In the genomic region with DNA sequence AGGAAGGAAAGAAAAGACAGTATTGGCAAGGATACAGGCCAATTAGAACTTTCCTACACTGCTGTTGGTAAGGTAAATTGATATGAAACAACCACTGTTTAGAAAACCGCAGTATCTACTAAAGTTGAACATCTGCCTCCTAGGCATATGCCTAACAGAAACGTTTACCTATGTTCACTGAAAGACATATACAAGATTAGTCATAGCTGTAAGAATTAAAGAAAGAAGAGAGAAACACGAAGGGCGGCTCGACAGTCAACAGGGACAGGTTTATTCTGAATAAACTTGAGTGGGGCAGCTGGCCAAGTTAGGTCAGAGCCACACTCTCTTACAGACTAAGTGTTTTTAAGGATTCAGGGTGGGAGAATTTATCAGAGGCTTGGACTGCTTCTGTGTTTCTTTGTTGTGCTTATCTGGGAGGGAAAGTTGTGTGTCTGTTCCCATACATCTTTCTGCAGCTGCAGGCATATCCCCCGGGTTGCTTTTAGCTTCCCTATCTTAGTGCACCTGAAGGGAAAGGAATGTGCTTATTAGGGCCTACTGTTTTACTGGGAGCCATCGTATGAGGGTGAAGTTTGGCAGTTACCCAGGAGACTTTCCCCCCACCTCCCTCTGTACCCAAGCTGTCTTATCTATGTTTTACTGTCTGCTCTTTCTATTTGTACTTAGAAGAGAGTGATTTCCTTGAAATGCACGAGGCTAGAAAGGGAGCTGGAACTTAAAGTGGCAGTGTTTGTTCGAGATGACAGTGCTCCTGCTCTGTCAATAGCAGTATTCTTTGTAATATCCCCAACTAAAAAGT, we compare ENCODE assay signal across 22 cellular contexts. TPM values are rescaled to one million over a fixed set of nuclear protein-coding genes. Genes with fewer than 3 reads are reported as not detected.
DNase-seq lines count a peak whose midpoint lies in the region; ATAC-seq and TF ChIP-seq lines count a peak whose summit lies in the region.
"Had no signal": no experiment of that assay in that cellular context is flagged by ENCODE, and none has a peak within 500 bp of the region (broad histone marks: within the 10 kb centered on the region; RNA-seq: fewer than 3 reads in every experiment).

No MANE protein-coding gene starts in this region.

- H2BK12ac ChIP-seq in H9 (ENCODE audit: insufficient read length, low read depth, low read length): no peak overlapping the region

- no peak overlapping the region for H2BK15ac ChIP-seq in H9 (ENCODE audit: low read depth, low read length)

- H3K4me1 Mint-ChIP-seq in H9: peaks cover 28 to 29% of the 10 kb centered on the region in 2 experiments
- H3K4me1 Mint-ChIP-seq in stimulated activated memory B cell treated with anti-CD40 and anti-IgM and Interleukin-4, amounts not matched to agents 10 μg/mL and 1 μg/mL and 100 μg/mL, for 72 hours: no peaks in the 10 kb centered on the region
- H3K4me1 Mint-ChIP-seq: activated CD4-positive, alpha-beta memory T cell treated with anti-CD3 and anti-CD28 coated beads, Interleukin-2, amount 10 ng/mL, durations not matched to agents 7 days and 5 days; T-cell had no signal

- no peak overlapping the region for H3K14ac ChIP-seq in H9 (ENCODE audit: insufficient read depth, low read length)

- no peaks in the 10 kb centered on the region for H4K20me1 ChIP-seq in H9 (ENCODE audit: control insufficient read depth, insufficient read depth, insufficient read length)

- no peak overlapping the region for H3K4me2 ChIP-seq in H9 (ENCODE audit: insufficient read depth, insufficient read length, low read length)

- H3K23me2 ChIP-seq in H9 (ENCODE audit: insufficient read length, low read depth, low read length, poor library complexity, severe bottlenecking): no peaks in the 10 kb centered on the region

- H4K91ac ChIP-seq in H9 (ENCODE audit: insufficient read length, low read depth, low read length): no peak overlapping the region

- H2AFZ ChIP-seq in H9 (ENCODE audit: low read length): no peak overlapping the region

- no peaks in the 10 kb centered on the region for H3K9me3 ChIP-seq in H9 (ENCODE audit: control insufficient read depth, low read depth, low read length)

- no peak overlapping the region for H2BK5ac ChIP-seq in H9 (ENCODE audit: insufficient read length, low read length)

- no peak overlapping the region for H2AK5ac ChIP-seq in H9 (ENCODE audit: insufficient read length, low read length)

- ATAC-seq in left lobe of liver (peak; percentile 73), GM18505 (IDR thresholded peaks at IDR 0.05; ENCODE audit: unreplicated experiment) (no peak), GM21381 (IDR thresholded peaks at IDR 0.05; ENCODE audit: unreplicated experiment) (no peak), HG02678 (IDR thresholded peaks at IDR 0.05; ENCODE audit: unreplicated experiment) (no peak)
- no peak for ATAC-seq in stimulated activated memory B cell treated with anti-CD40 and anti-IgM and Interleukin-4, amounts not matched to agents 10 μg/mL and 1 μg/mL and 100 μg/mL, for 72 hours
- ATAC-seq: T-cell had no signal

- H3K79me1 ChIP-seq in H9 (ENCODE audit: insufficient read depth, low read depth, low read length, poor library complexity, severe bottlenecking): no peaks in the 10 kb centered on the region

- DNase-seq in H9: no peak
- no peak for DNase-seq in left lobe of liver (ENCODE audit: low spot score)
- DNase-seq: activated CD4-positive, alpha-beta memory T cell treated with anti-CD3 and anti-CD28 coated beads, Interleukin-2, amount 10 ng/mL, durations not matched to agents 7 days and 5 days; activated naive CD4-positive, alpha-beta T cell treated with Interleukin-2 at 50 U/mL for 16 hours; activated T-cell treated with anti-CD3 and anti-CD28 coated beads, Interleukin-2, amount 50 U/mL, for 1 hour; anterior cingulate cortex; CD4-positive, alpha-beta T cell; DND-41; foreskin fibroblast; H7; NCI-H446; nucleus accumbens; stimulated activated CD4-positive, alpha-beta T cell treated with anti-CD3 and anti-CD28 coated beads, Interleukin-1b, Interleukin-23, amount 100 ng/mL, for 48 hours; T-cell; WERI-Rb-1 had no signal

- peaks cover 33 to 39% of the 10 kb centered on the region in 2 experiments for H3K9me3 Mint-ChIP-seq in H9
- peaks cover 12% of the 10 kb centered on the region for H3K9me3 Mint-ChIP-seq in stimulated activated memory B cell treated with anti-CD40 and anti-IgM and Interleukin-4, amounts not matched to agents 10 μg/mL and 1 μg/mL and 100 μg/mL, for 72 hours

- no peak for TF ChIP-seq POLR2A in GM18505 (IDR thresholded peaks at IDR 0.05; ENCODE audit: borderline replicate concordance, extremely low read depth, insufficient read depth, insufficient read length)

- peak overlapping the region; percentile 63 for H3K27ac ChIP-seq in 22Rv1
- no peak overlapping the region for H3K27ac ChIP-seq in H9 (ENCODE audit: insufficient read length, low read depth, low read length)
- peak overlapping the region; percentile 81 for H3K27ac ChIP-seq in VCaP
- H3K27ac ChIP-seq: WERI-Rb-1 had no signal

- H3K27me3 ChIP-seq in H9 (ENCODE audit: insufficient read depth, low read length): no peaks in the 10 kb centered on the region; the same call in 1 of the 2 replicates

- no peak overlapping the region for H2BK20ac ChIP-seq in H9 (ENCODE audit: low read depth, low read length, poor library complexity, severe bottlenecking)

- no peak overlapping the region for H3K4me3 Mint-ChIP-seq in H9
- no peak overlapping the region for H3K4me3 Mint-ChIP-seq in stimulated activated memory B cell treated with anti-CD40 and anti-IgM and Interleukin-4, amounts not matched to agents 10 μg/mL and 1 μg/mL and 100 μg/mL, for 72 hours
- H3K4me3 Mint-ChIP-seq: activated CD4-positive, alpha-beta memory T cell treated with anti-CD3 and anti-CD28 coated beads, Interleukin-2, amount 10 ng/mL, durations not matched to agents 7 days and 5 days; CD4-positive, alpha-beta T cell; stimulated activated naive CD8-positive, alpha-beta T cell treated with anti-CD3 and anti-CD28 coated beads, Interleukin-15, Interleukin-2, amounts not matched to agents 100 ng/mL and 50 ng/mL, for 24 hours; T-cell had no signal

- H3T11ph ChIP-seq in H9 (ENCODE audit: low read length): no peak overlapping the region

- peaks cover 7 to 28% (median 21%) of the 10 kb centered on the region in 3 experiments; a peak in 6 of 7 replicates for H3K36me3 Mint-ChIP-seq in H9 (ENCODE audit: insufficient read depth in 1 of 3, low read depth in 3 of 3)
- H3K36me3 Mint-ChIP-seq in stimulated activated memory B cell treated with anti-CD40 and anti-IgM and Interleukin-4, amounts not matched to agents 10 μg/mL and 1 μg/mL and 100 μg/mL, for 72 hours: peaks cover 59% of the 10 kb centered on the region

- H3K9ac ChIP-seq in H9 (ENCODE audit: extremely low read depth, insufficient read length, low read length): no peak overlapping the region

- H3K79me2 ChIP-seq in H9 (ENCODE audit: insufficient read depth, low read length): no peaks in the 10 kb centered on the region

- no peak overlapping the region for H3K4ac ChIP-seq in H9 (ENCODE audit: low read depth, low read length)

- peak overlapping the region in 2 of 3 experiments; percentile 1 to 21; a peak in 1 of 7 replicates for H3K27ac Mint-ChIP-seq in H9
- H3K27ac Mint-ChIP-seq in stimulated activated memory B cell treated with anti-CD40 and anti-IgM and Interleukin-4, amounts not matched to agents 10 μg/mL and 1 μg/mL and 100 μg/mL, for 72 hours: no peak overlapping the region
- H3K27ac Mint-ChIP-seq: activated CD4-positive, alpha-beta memory T cell treated with anti-CD3 and anti-CD28 coated beads, Interleukin-2, amount 10 ng/mL, durations not matched to agents 7 days and 5 days; CD4-positive, alpha-beta T cell; stimulated activated naive CD8-positive, alpha-beta T cell treated with anti-CD3 and anti-CD28 coated beads, Interleukin-15, Interleukin-2, amounts not matched to agents 100 ng/mL and 50 ng/mL, for 24 hours; T-cell had no signal

- no peaks in the 10 kb centered on the region for H3K4me1 ChIP-seq in H9 (ENCODE audit: insufficient read depth, low read length)

- no CpG with 5 or more reads among the region's 9 CpGs for WGBS in H9 (ENCODE audit: extremely low coverage, insufficient read length, low lambda C conversion rate)

- H3K23ac ChIP-seq in H9 (ENCODE audit: insufficient read length, low read depth, low read length): no peak overlapping the region

- no peak overlapping the region for H4K8ac ChIP-seq in H9 (replicated peaks; ENCODE audit: insufficient read length, low read depth, low read length)

- H4K5ac ChIP-seq in H9 (ENCODE audit: insufficient read length, low read depth, low read length): no peak overlapping the region

- no peak overlapping the region for H3K56ac ChIP-seq in H9 (ENCODE audit: insufficient read length, low read depth, low read length)

- no peak for TF ChIP-seq CTCF in 22Rv1 (IDR thresholded peaks at IDR 0.05)
- TF ChIP-seq CTCF in H9 (conservative IDR thresholded peaks at IDR 0.05): no peak
- TF ChIP-seq CTCF in VCaP (conservative IDR thresholded peaks at IDR 0.05): no peak

- peaks cover 24% of the 10 kb centered on the region for H3K27me3 Mint-ChIP-seq in H9 (ENCODE audit: low read depth)
- no peaks in the 10 kb centered on the region for H3K27me3 Mint-ChIP-seq in stimulated activated memory B cell treated with anti-CD40 and anti-IgM and Interleukin-4, amounts not matched to agents 10 μg/mL and 1 μg/mL and 100 μg/mL, for 72 hours
- H3K27me3 Mint-ChIP-seq: activated CD4-positive, alpha-beta memory T cell treated with anti-CD3 and anti-CD28 coated beads, Interleukin-2, amount 10 ng/mL, durations not matched to agents 7 days and 5 days; CD4-positive, alpha-beta T cell; stimulated activated naive CD8-positive, alpha-beta T cell treated with anti-CD3 and anti-CD28 coated beads, Interleukin-15, Interleukin-2, amounts not matched to agents 100 ng/mL and 50 ng/mL, for 24 hours; T-cell had no signal

- H2BK120ac ChIP-seq in H9 (ENCODE audit: low read depth, low read length, poor library complexity, severe bottlenecking): no peak overlapping the region

- H3K18ac ChIP-seq in H9 (ENCODE audit: insufficient read length, low read depth, low read length): no peak overlapping the region

RNA-seq across cellular contexts. Expression of gene PROCR, which starts 20.4 kb away (rescaled TPM):
- 5.8 and 6.4 TPM in 2 replicates for total RNA-seq in H9 (2021)
- total RNA-seq in left lobe of liver: 1.5 TPM

RNA-seq across cellular contexts. Expression of gene MMP24, which starts 34.2 kb away (rescaled TPM):
- 23.0 and 24.7 TPM in 2 replicates for total RNA-seq in H9 (2021)
- total RNA-seq in left lobe of liver: 0.43 TPM
- total RNA-seq: activated CD4-positive, alpha-beta memory T cell treated with anti-CD3 and anti-CD28 coated beads, Interleukin-2, amount 10 ng/mL, durations not matched to agents 7 days and 5 days; CD4-positive, alpha-beta T cell had no signal

RNA-seq across cellular contexts. Expression of gene EDEM2, which starts 45.1 kb away (rescaled TPM):
- total RNA-seq in H9 (2021) (27.8 and 28.4 TPM in 2 replicates), left lobe of liver (26.0 TPM)

Comparison
In these comparisons a context has a peak if more than half of its experiments do, and no peak if none do; other contexts are left out.
1. RNA of gene MMP24, which starts 34.2 kb away (total RNA-seq): 23.0 to 24.7 TPM in H9; 0.43 TPM in left lobe of liver (single experiment); every median in the first group is over 10 times any median in the second.